Comparison of ENCODE assay signal across 8 cellular contexts in the genomic region with DNA sequence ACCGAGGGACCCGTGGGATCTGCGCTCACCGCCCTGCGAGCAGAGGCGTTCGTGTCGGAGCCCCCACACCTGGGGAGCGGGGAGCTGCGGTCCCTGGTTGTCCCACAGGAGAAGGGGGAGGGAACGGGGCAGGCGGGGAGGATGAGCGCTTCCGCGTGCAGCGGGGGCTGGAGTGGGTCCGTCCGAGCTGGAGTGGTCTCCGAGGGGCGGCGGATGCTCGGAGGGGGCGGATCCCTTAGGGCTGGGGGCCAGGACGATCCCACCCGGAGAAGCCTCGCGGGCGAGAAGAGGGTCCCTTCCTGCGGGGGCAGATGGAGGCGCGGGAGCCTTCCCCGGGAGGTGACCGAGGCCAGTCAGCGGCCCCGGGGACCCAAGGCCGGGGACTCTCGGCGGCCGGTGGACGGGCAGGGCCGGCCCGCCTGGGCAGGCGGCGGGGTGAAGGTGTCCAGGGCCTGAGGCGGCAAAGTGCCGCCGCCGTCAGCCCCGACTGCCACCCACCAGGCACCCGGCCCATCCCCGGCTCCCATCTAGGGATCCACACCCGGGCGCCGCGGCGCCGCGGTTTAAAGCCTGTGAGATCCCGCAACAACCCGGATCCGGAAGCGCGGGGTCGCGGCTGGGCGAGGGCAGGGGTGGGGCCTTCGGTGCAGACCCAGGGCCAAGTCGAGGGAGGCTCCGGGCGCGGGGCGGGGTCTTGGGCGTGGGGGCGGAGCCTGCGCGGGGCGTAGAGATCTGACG. TPM values are rescaled to one million over a fixed set of nuclear protein-coding genes. Genes with fewer than 3 reads are reported as not detected.
DNase-seq lines count a peak whose midpoint lies in the region; ATAC-seq, FAIRE-seq and TF ChIP-seq lines count a peak whose summit lies in the region.

No MANE protein-coding gene starts in this region.

- H3K9ac ChIP-seq in endothelial cell of umbilical vein (replicated peaks; ENCODE audit: extremely low read depth, insufficient read depth, low read length), result peak overlapping the region; percentile 69

- POLR2A ChIA-PET in endothelial cell of umbilical vein (lab: Charles Lee), result no interaction called here

- no peaks in the 10 kb centered on the region for H3K9me3 ChIP-seq in endothelial cell of umbilical vein (replicated peaks; ENCODE audit: control insufficient read depth, insufficient read depth, low read length)

- H3K4me3 Mint-ChIP-seq in mesothelial cell of epicardium, result peak overlapping the region; percentile 80

- peaks cover 5% of the 10 kb centered on the region for H3K79me2 ChIP-seq in endothelial cell of umbilical vein (ENCODE audit: control insufficient read depth, insufficient read depth, low read length)

- peak overlapping the region; percentile 47 for H3K27ac Mint-ChIP-seq in mesothelial cell of epicardium

- peak overlapping the region; percentile 86 for H3K4me2 ChIP-seq in endothelial cell of umbilical vein (ENCODE audit: insufficient read depth, low read length)

- H3K4me3 ChIP-seq in GM12875 (ENCODE audit: low read depth, low read length), result peak overlapping the region; percentile 65
- peak overlapping the region; percentile 67 to 79 (median 74) for H3K4me3 ChIP-seq in endothelial cell of umbilical vein (replicated peaks in 1 of 3; ENCODE audit: insufficient read depth in 1 of 3, low read depth in 1 of 3, low read length in 3 of 3)

- peaks cover 0 to 9% of the 10 kb centered on the region in 2 experiments for H3K36me3 ChIP-seq in endothelial cell of umbilical vein (ENCODE audit: control insufficient read depth in 2 of 2, extremely low read depth in 1 of 2, insufficient read depth in 2 of 2, low read length in 2 of 2)

- TF ChIP-seq CTCF in GM12875 (IDR thresholded peaks at IDR 0.05; ENCODE audit: borderline replicate concordance, insufficient read depth, low read depth, low read length) (no peak), endothelial cell of umbilical vein (IDR thresholded peaks at IDR 0.05; ENCODE audit: extremely low read depth in 1 of 2, insufficient read depth in 1 of 2, low read depth in 1 of 2, low read length in 2 of 2) (no peak), mesothelial cell of epicardium (IDR thresholded peaks at IDR 0.05; ENCODE audit: unreplicated experiment) (no peak)

- dilution Hi-C loops in endothelial cell of umbilical vein (cut with MboI; ENCODE audit: extremely low pct_ligation_motif_present, low sequenced_read_pairs), result no loop called here

- peak overlapping the region; percentile 24 for H3K27ac ChIP-seq in endothelial cell of umbilical vein (ENCODE audit: insufficient read depth, low read depth, low read length)

- H3K4me1 ChIP-seq in endothelial cell of umbilical vein (ENCODE audit: control insufficient read depth, extremely low read depth, insufficient read depth, low read length), result peaks cover 11% of the 10 kb centered on the region

- ATAC-seq in HG03103 (IDR thresholded peaks at IDR 0.05; ENCODE audit: low read depth, unreplicated experiment) (peak; percentile 86), HG02571 (IDR thresholded peaks at IDR 0.05; ENCODE audit: unreplicated experiment) (no peak)

- H3K9me3 Mint-ChIP-seq in mesothelial cell of epicardium, result no peaks in the 10 kb centered on the region

- FAIRE-seq in endothelial cell of umbilical vein (lab: Jason Lieb, UNC), result peak; percentile 87

- BruUV-seq in endothelial cell of umbilical vein (replicated peaks; lab: Mats Ljungman, UMichigan), result TSS peak; percentile 47

- H2AFZ ChIP-seq in endothelial cell of umbilical vein (ENCODE audit: low read depth, low read length), result peak overlapping the region; percentile 79

- H3K36me3 Mint-ChIP-seq in mesothelial cell of epicardium, result peaks cover 3% of the 10 kb centered on the region

- H3K9me1 ChIP-seq in endothelial cell of umbilical vein (replicated peaks; ENCODE audit: control insufficient read depth, extremely low read depth, insufficient read depth, low read length), result no peaks in the 10 kb centered on the region

- no peaks in the 10 kb centered on the region for H4K20me1 ChIP-seq in endothelial cell of umbilical vein (replicated peaks; ENCODE audit: control insufficient read depth, extremely low read depth, insufficient read depth, low read length)

- TF ChIP-seq POLR2A in endothelial cell of umbilical vein (IDR thresholded peaks at IDR 0.05; ENCODE audit: low read depth, low read length), result peak; percentile 85

- peaks cover 0 to 7% of the 10 kb centered on the region in 2 experiments for H3K27me3 ChIP-seq in endothelial cell of umbilical vein (ENCODE audit: control insufficient read depth in 2 of 2, insufficient read depth in 2 of 2, low read length in 2 of 2)

- peaks cover 29% of the 10 kb centered on the region for H3K27me3 Mint-ChIP-seq in mesothelial cell of epicardium (ENCODE audit: low read depth)

- peak; percentile 52 for DNase-seq in NCI-H774 (lab: John Stamatoyannopoulos, UW)
- peak; percentile 69 for DNase-seq in activated CD8-positive, alpha-beta memory T cell treated with anti-CD3 and anti-CD28 coated beads, Interleukin-2, amount 50 U/mL, for 24 hours (ENCODE audit: extremely low read depth)
- peak; percentile 77 for DNase-seq in endothelial cell of umbilical vein (ENCODE audit: low read depth, low spot score)
- peak; percentile 62 to 78 for DNase-seq in mesothelial cell of epicardium (ENCODE audit: low spot score in 2 of 2, unreplicated experiment in 2 of 2)
- peak; percentile 66 to 71 for DNase-seq in stimulated activated CD8-positive, alpha-beta memory T cell treated with anti-CD3 and anti-CD28 coated beads, Interleukin-15, amount 100 ng/mL, for 4 hours (ENCODE audit: low read depth in 2 of 2)

- H3K4me1 Mint-ChIP-seq in mesothelial cell of epicardium, result peaks cover 28% of the 10 kb centered on the region

- CTCF ChIA-PET in endothelial cell of umbilical vein (lab: Charles Lee), result interaction anchor here (0.6 to 3.7 kb wide), 2 partner anchors 23 to 101 kb away, joined by 3 to 11 read pairs; no protein-coding TSS in a partner anchor

- intact Hi-C loops in endothelial cell of umbilical vein (cut with micrococcal nuclease), result loop anchor here (1.0 to 2.0 kb wide), 2 partner anchors 26 to 49 kb away; a partner anchor contains a TSS

TF ChIP-seq in endothelial cell of umbilical vein, 7 proteins besides CTCF, POLR2A, EP300 and RAD21:
- no peak for TF ChIP-seq MYC (IDR thresholded peaks at IDR 0.05; ENCODE audit: low read depth, low read length)
- no peak for TF ChIP-seq EZH2 (IDR thresholded peaks at IDR 0.05; ENCODE audit: borderline replicate concordance, low read depth, low read length, severe bottlenecking)
- TF ChIP-seq POLR2AphosphoS5 (IDR thresholded peaks at IDR 0.05; ENCODE audit: insufficient read depth, low read depth, low read length), result peak; percentile 77
- TF ChIP-seq FOS (IDR thresholded peaks at IDR 0.05; ENCODE audit: borderline replicate concordance, insufficient read depth, low read length), result no peak

RNA-seq across cellular contexts. Expression of a gene that starts 5.3 kb away (rescaled TPM):
- total RNA-seq in endothelial cell of umbilical vein (not detected in 2 replicates), mesothelial cell of epicardium (not detected in 3 replicates)
- polyA plus RNA-seq in endothelial cell of umbilical vein, result not detected in 2 replicates
- polyA plus RNA-seq in endothelial cell of umbilical vein (2011; cell fraction: cytosol; rRNA removed), result not detected in 2 replicates
- polyA plus RNA-seq in endothelial cell of umbilical vein (2011; cell fraction: nucleus; rRNA removed), result not detected in 2 replicates
- polyA plus RNA-seq in endothelial cell of umbilical vein (2012), result not detected in 2 replicates
- polyA minus RNA-seq in endothelial cell of umbilical vein, result not detected in 2 replicates
- not detected for polyA minus RNA-seq in endothelial cell of umbilical vein (2011; cell fraction: cytosol; rRNA and poly(A)+ RNA removed)
- polyA minus RNA-seq in endothelial cell of umbilical vein (2011; cell fraction: nucleus; rRNA and poly(A)+ RNA removed), result not detected in 2 replicates

RNA-seq across cellular contexts. Expression of a gene that starts 25.6 kb away (rescaled TPM):
- 1.2 and 2.9 TPM in 2 replicates for total RNA-seq in endothelial cell of umbilical vein
- polyA plus RNA-seq in endothelial cell of umbilical vein, result 1.4 and 5.1 TPM in 2 replicates
- polyA plus RNA-seq in endothelial cell of umbilical vein (2011; cell fraction: cytosol; rRNA removed), result 0.80 and 2.6 TPM in 2 replicates
- not detected in 2 replicates for polyA plus RNA-seq in endothelial cell of umbilical vein (2011; cell fraction: nucleus; rRNA removed)
- polyA plus RNA-seq in endothelial cell of umbilical vein (2012), result 0.56 and 1.1 TPM in 2 replicates
- 1.2 and 2.3 TPM in 2 replicates for polyA minus RNA-seq in endothelial cell of umbilical vein
- not detected for polyA minus RNA-seq in endothelial cell of umbilical vein (2011; cell fraction: cytosol; rRNA and poly(A)+ RNA removed)
- polyA minus RNA-seq in endothelial cell of umbilical vein (2011; cell fraction: nucleus; rRNA and poly(A)+ RNA removed), result 1.9 TPM in 1 of 2 replicates, not detected in the other
- 10.1 to 12.1 TPM (median 11.6 TPM) in 3 replicates for total RNA-seq in mesothelial cell of epicardium

RNA-seq across cellular contexts. Expression of a gene that starts 49.3 kb away (rescaled TPM):
- 41.2 and 42.5 TPM in 2 replicates for total RNA-seq in endothelial cell of umbilical vein
- polyA plus RNA-seq in endothelial cell of umbilical vein, result 22.1 and 23.7 TPM in 2 replicates
- polyA plus RNA-seq in endothelial cell of umbilical vein (2011; cell fraction: cytosol; rRNA removed), result 17.2 and 20.3 TPM in 2 replicates
- polyA plus RNA-seq in endothelial cell of umbilical vein (2011; cell fraction: nucleus; rRNA removed), result 39.0 and 46.8 TPM in 2 replicates
- 27.9 and 28.4 TPM in 2 replicates for polyA plus RNA-seq in endothelial cell of umbilical vein (2012)
- 10.1 and 13.6 TPM in 2 replicates for polyA minus RNA-seq in endothelial cell of umbilical vein
- polyA minus RNA-seq in endothelial cell of umbilical vein (2011; cell fraction: cytosol; rRNA and poly(A)+ RNA removed), result 14.7 TPM
- 8.2 and 10.5 TPM in 2 replicates for polyA minus RNA-seq in endothelial cell of umbilical vein (2011; cell fraction: nucleus; rRNA and poly(A)+ RNA removed)
- total RNA-seq in mesothelial cell of epicardium, result 55.4 to 61.9 TPM (median 55.9 TPM) in 3 replicates
